22 cellular contexts compared by ENCODE assay signal in genomic region chr22:27447316-27447715, GRCh38.
DNase-seq lines count a peak whose midpoint lies in the region; ATAC-seq, FAIRE-seq and TF ChIP-seq lines count a peak whose summit lies in the region.
"Had no signal": no experiment of that assay in that cellular context is flagged by ENCODE, and none has a peak within 500 bp of the region (broad histone marks: within the 10 kb centered on the region; RNA-seq: fewer than 3 reads in every experiment).

No MANE protein-coding gene starts in this region.

- no peaks in the 10 kb centered on the region for H3K79me2 ChIP-seq in H1 (ENCODE audit: control insufficient read depth in 1 of 2, insufficient read depth in 2 of 2, low read length in 2 of 2)

- H2BK15ac ChIP-seq in IMR-90 (ENCODE audit: low read depth, low read length) (no peak overlapping the region), H1 (ENCODE audit: low read length) (peak overlapping the region; percentile 77; the same call in 1 of the 2 replicates)

- peaks cover 5% of the 10 kb centered on the region for H3K9me3 ChIP-seq in IMR-90 (ENCODE audit: control insufficient read depth, insufficient read depth, low read length)
- H3K9me3 ChIP-seq in H1 (ENCODE audit: insufficient read depth in 2 of 2, low read depth in 1 of 2, low read length in 1 of 2): 0 out of 4 replicates have a peak, but pooled peaks cover 0 to 2% of the 10 kb centered on the region in 2 experiments
- H3K9me3 ChIP-seq: A549; BLaER1 treated with 17β-estradiol and CSF1 and Interleukin-3, amounts not matched to agents 10 nM and 100 nM; Caco-2 had no signal

- H3K23me2 ChIP-seq in H1 (ENCODE audit: low read depth, low read length): peaks cover 6% of the 10 kb centered on the region; the same call in 1 of the 2 replicates

- FAIRE-seq in H1 (lab: Jason Lieb, UNC) (no peak), urothelium cell line (lab: Jason Lieb, UNC) (peak; percentile 86)
- FAIRE-seq: A549, D721Med, G401.6, GM12891, GM19239 had no signal

- H3K56ac ChIP-seq in IMR-90 (ENCODE audit: extremely low read depth, insufficient read depth, low read length) (no peak overlapping the region), H1 (replicated peaks; ENCODE audit: insufficient read length, low read depth, low read length) (no peak overlapping the region)

- H2BK5ac ChIP-seq in IMR-90 (ENCODE audit: low read depth, low read length, poor library complexity, severe bottlenecking): no peak overlapping the region
- no peak overlapping the region for H2BK5ac ChIP-seq in H1 (ENCODE audit: low read depth, low read length)

- H3K79me1 ChIP-seq in IMR-90 (ENCODE audit: low read depth in 1 of 2, low read length in 2 of 2) (no peaks in the 10 kb centered on the region), H1 (ENCODE audit: low read depth, low read length) (no peaks in the 10 kb centered on the region)

- no peaks in the 10 kb centered on the region for H3K9me1 ChIP-seq in IMR-90 (ENCODE audit: insufficient read depth, low read length)

- H4K8ac ChIP-seq in IMR-90 (ENCODE audit: low read depth in 2 of 2, low read length in 2 of 2) (no peak overlapping the region), H1 (ENCODE audit: extremely low read depth, insufficient read depth, low read length) (no peak overlapping the region)

- no peaks in the 10 kb centered on the region for H3K36me3 ChIP-seq in IMR-90 (ENCODE audit: control insufficient read depth, insufficient read depth, low read length)
- H3K36me3 ChIP-seq in H1 (ENCODE audit: control insufficient read depth in 2 of 4, insufficient read depth in 4 of 4, low read length in 3 of 4): no peaks in the 10 kb centered on the region
- H3K36me3 ChIP-seq: BLaER1 treated with 17β-estradiol and CSF1 and Interleukin-3, amounts not matched to agents 10 nM and 100 nM had no signal

- H3K4ac ChIP-seq in IMR-90 (ENCODE audit: low read depth, low read length) (no peak overlapping the region; the same call in 1 of the 2 replicates), H1 (replicated peaks; ENCODE audit: insufficient read length, low read depth, low read length) (no peak overlapping the region)

- H4K91ac ChIP-seq in IMR-90 (ENCODE audit: insufficient read depth, low read depth, low read length) (no peak overlapping the region), H1 (replicated peaks; ENCODE audit: insufficient read length, low read length) (peak overlapping the region; percentile 95)

- TF ChIP-seq POLR2A in IMR-90 (IDR thresholded peaks at IDR 0.05; ENCODE audit: low read depth, low read length) (no peak), H1 (IDR thresholded peaks at IDR 0.05; ENCODE audit: control extremely low read depth in 1 of 2, low read depth in 2 of 2, low read length in 2 of 2) (no peak)

- H3K27me3 ChIP-seq in IMR-90 (ENCODE audit: control insufficient read depth, insufficient read depth, low read length): peaks cover 27% of the 10 kb centered on the region
- no peaks in the 10 kb centered on the region for H3K27me3 ChIP-seq in H1 (replicated peaks in 1 of 4; ENCODE audit: control insufficient read depth in 3 of 4, extremely low read depth in 1 of 4, insufficient read depth in 3 of 4, low read length in 3 of 4)
- H3K27me3 ChIP-seq: BLaER1 treated with 17β-estradiol and CSF1 and Interleukin-3, amounts not matched to agents 10 nM and 100 nM had no signal

- no TSS peak for BruUV-seq in IMR-90 (replicated peaks; lab: Mats Ljungman, UMichigan)

- no peak for TF ChIP-seq EP300 in H1 (IDR thresholded peaks at IDR 0.05; ENCODE audit: borderline replicate concordance in 1 of 2, low read depth in 2 of 2, low read length in 2 of 2)

- intact Hi-C loops in IMR-90 (cut with micrococcal nuclease): no loop called here

- POLR2A ChIA-PET in IMR-90 (lab: Charles Lee; ENCODE audit: unreplicated experiment): no interaction called here
- POLR2A ChIA-PET in H1 (lab: Charles Lee; ENCODE audit: partially characterized antibody): interaction anchor here (0.6 to 0.8 kb wide), 2 partner anchors 15 to 211 kb away, joined by 3 read pairs; no protein-coding TSS in a partner anchor

- no peak overlapping the region for H3K4me2 ChIP-seq in IMR-90 (ENCODE audit: low read depth, low read length)
- no peak overlapping the region for H3K4me2 ChIP-seq in H1 (ENCODE audit: insufficient read depth in 1 of 2, low read depth in 2 of 2, low read length in 2 of 2)
- H3K4me2 ChIP-seq: A549 had no signal

- TF ChIP-seq RAD21 in IMR-90 (IDR thresholded peaks at IDR 0.05; ENCODE audit: low read length): no peak
- no peak for TF ChIP-seq RAD21 in H1 (IDR thresholded peaks at IDR 0.05 in 1 of 2, conservative IDR thresholded peaks at IDR 0.05 in 1 of 2; ENCODE audit: low read depth in 2 of 2, low read length in 2 of 2)

- H3K4me1 ChIP-seq in IMR-90 (ENCODE audit: control insufficient read depth, insufficient read depth, low read length) (no peaks in the 10 kb centered on the region), H1 (replicated peaks in 1 of 4; ENCODE audit: control insufficient read depth in 3 of 4, insufficient read depth in 4 of 4, low read length in 3 of 4) (peaks cover 2 to 19% (median 13%) of the 10 kb centered on the region in 4 experiments)
- H3K4me1 ChIP-seq: A549, Caco-2 had no signal

- peak overlapping the region; percentile 59 for H2AFZ ChIP-seq in IMR-90 (replicated peaks; ENCODE audit: low read length, poor library complexity)
- H2AFZ ChIP-seq in H1 (ENCODE audit: low read length): no peak overlapping the region

- ATAC-seq in IMR-90 (ENCODE audit: low read depth): no peak
- no peak for ATAC-seq in GM21360 (IDR thresholded peaks at IDR 0.05; ENCODE audit: unreplicated experiment)
- ATAC-seq: A549; CD8-positive, alpha-beta T cell had no signal

- H4K20me1 ChIP-seq in IMR-90 (ENCODE audit: insufficient read depth, low read length): no peaks in the 10 kb centered on the region
- H4K20me1 ChIP-seq in H1 (replicated peaks in 1 of 2; ENCODE audit: control insufficient read depth in 1 of 2, insufficient read depth in 2 of 2, low read length in 2 of 2): no peaks in the 10 kb centered on the region
- H4K20me1 ChIP-seq: BLaER1 treated with 17β-estradiol and CSF1 and Interleukin-3, amounts not matched to agents 10 nM and 100 nM had no signal

- no peak overlapping the region for H2BK120ac ChIP-seq in IMR-90 (ENCODE audit: low read depth, low read length)
- no peak overlapping the region for H2BK120ac ChIP-seq in H1 (replicated peaks; ENCODE audit: low read depth, low read length)

- no peak overlapping the region for H2AK9ac ChIP-seq in IMR-90 (replicated peaks; ENCODE audit: low read depth, low read length, poor library complexity)

- dilution Hi-C loops in IMR-90 (cut with HindIII; ENCODE audit: low sequenced_read_pairs, unreplicated experiment): no loop called here

- H2BK12ac ChIP-seq in H1 (ENCODE audit: low read depth, low read length): peak overlapping the region; percentile 73; the same call in 1 of the 2 replicates

- H2AK5ac ChIP-seq in IMR-90 (ENCODE audit: low read depth, low read length) (no peak overlapping the region), H1 (ENCODE audit: low read depth, low read length) (peak overlapping the region; percentile 85)

- H2BK20ac ChIP-seq in IMR-90 (ENCODE audit: low read depth, low read length) (no peak overlapping the region), H1 (ENCODE audit: low read length) (peak overlapping the region; percentile 67; the same call in 1 of the 2 replicates)

- H4K5ac ChIP-seq in IMR-90 (ENCODE audit: low read depth, low read length) (no peak overlapping the region), H1 (ENCODE audit: insufficient read length, low read depth, low read length) (no peak overlapping the region)

- CTCF ChIA-PET in IMR-90 (lab: Yijun Ruan, JAX) (no interaction called here), H1 (lab: Charles Lee; ENCODE audit: partially characterized antibody) (interaction anchor here (1.0 kb wide), 1 partner anchor 235 kb away, joined by 4 read pairs; no protein-coding TSS in a partner anchor)

- DNase-seq in NCI-H2227 (lab: John Stamatoyannopoulos, UW; ENCODE audit: unreplicated experiment) (peak; percentile 9), NCI-H2227 treated with DMSO at 0.1 percent for 48 hours (lab: John Stamatoyannopoulos, UW) (no peak), IMR-90 (no peak), H1 (ENCODE audit: low read depth in 1 of 2, low spot score in 2 of 2) (no peak), urothelium cell line (ENCODE audit: low spot score) (no peak)
- no peak for DNase-seq in effector CD8-positive, alpha-beta T cell (lab: John Stamatoyannopoulos, UW)
- DNase-seq: AML-193; Caco-2; Calu3; CD4-positive, alpha-beta T cell; CD8-positive, alpha-beta T cell; DMS79 treated with DMSO at 0.1 percent for 48 hours; GF-D8 had no signal

- in situ Hi-C loops in IMR-90 (cut with MboI; ENCODE audit: low sequenced_read_pairs): no loop called here

- no peak overlapping the region for H3K9ac ChIP-seq in IMR-90 (ENCODE audit: low read depth, low read length)
- no peak overlapping the region for H3K9ac ChIP-seq in H1 (replicated peaks in 1 of 4; ENCODE audit: extremely low read depth in 1 of 4, low read depth in 3 of 4, low read length in 3 of 4)
- H3K9ac ChIP-seq: BLaER1 treated with 17β-estradiol and CSF1 and Interleukin-3, amounts not matched to agents 10 nM and 100 nM had no signal

- H3K23ac ChIP-seq in IMR-90 (ENCODE audit: low read depth, low read length) (no peak overlapping the region), H1 (ENCODE audit: insufficient read length) (no peak overlapping the region)

- H3K4me3 ChIP-seq in IMR-90 (ENCODE audit: insufficient read depth, low read depth, low read length): no peak overlapping the region
- H3K4me3 ChIP-seq in H1 (ENCODE audit: extremely low read depth in 1 of 4, insufficient read depth in 2 of 4, low read depth in 3 of 4, low read length in 4 of 4): no peak overlapping the region
- H3K4me3 ChIP-seq: A549; BLaER1 treated with 17β-estradiol and CSF1 and Interleukin-3, amounts not matched to agents 10 nM and 100 nM had no signal

- no peak overlapping the region for H3K18ac ChIP-seq in IMR-90 (ENCODE audit: low read depth, low read length)
- peak overlapping the region; percentile 73; the same call in 1 of the 2 replicates for H3K18ac ChIP-seq in H1 (ENCODE audit: extremely low read depth, low read length)

- WGBS in IMR-90 (ENCODE audit: extremely low coverage in 2 of 2, insufficient read length in 1 of 2), 2 experiments: 80% methylated on average over 1 of the region's 11 CpGs; no CpG with 5 or more reads in 1 of the 2 experiments
- 92% methylated on average over 11 of the region's 11 CpGs; no CpG with 5 or more reads in 1 of the 2 experiments for WGBS in H1 (ENCODE audit: extremely low coverage in 1 of 2, insufficient coverage in 1 of 2, insufficient read length in 1 of 2, insufficient replicate concordance in 2 of 2, low coverage in 1 of 2, low lambda C conversion rate in 2 of 2, missing lambda C conversion rate in 1 of 2), 2 experiments

- no peak overlapping the region for H3K14ac ChIP-seq in IMR-90 (replicated peaks; ENCODE audit: low read depth, low read length)
- H3K14ac ChIP-seq in H1 (ENCODE audit: insufficient read length): no peak overlapping the region

- TF ChIP-seq CTCF in IMR-90 (conservative IDR thresholded peaks at IDR 0.05; ENCODE audit: low read depth, low read length) (no peak), H1 (IDR thresholded peaks at IDR 0.05; ENCODE audit: control extremely low read depth in 1 of 3, insufficient read depth in 1 of 3, low read depth in 1 of 3, low read length in 3 of 3) (no peak)

- H3K27ac ChIP-seq in IMR-90 (ENCODE audit: insufficient read depth, low read length): no peak overlapping the region
- H3K27ac ChIP-seq in H1 (ENCODE audit: low read depth, low read length): no peak overlapping the region; the same call in 1 of the 2 replicates
- H3K27ac ChIP-seq: 22Rv1; A549; BLaER1 treated with 17β-estradiol and CSF1 and Interleukin-3, amounts not matched to agents 10 nM and 100 nM; C4-2B had no signal
